ENCODE assay signal across 6 cellular contexts in the genomic region with DNA sequence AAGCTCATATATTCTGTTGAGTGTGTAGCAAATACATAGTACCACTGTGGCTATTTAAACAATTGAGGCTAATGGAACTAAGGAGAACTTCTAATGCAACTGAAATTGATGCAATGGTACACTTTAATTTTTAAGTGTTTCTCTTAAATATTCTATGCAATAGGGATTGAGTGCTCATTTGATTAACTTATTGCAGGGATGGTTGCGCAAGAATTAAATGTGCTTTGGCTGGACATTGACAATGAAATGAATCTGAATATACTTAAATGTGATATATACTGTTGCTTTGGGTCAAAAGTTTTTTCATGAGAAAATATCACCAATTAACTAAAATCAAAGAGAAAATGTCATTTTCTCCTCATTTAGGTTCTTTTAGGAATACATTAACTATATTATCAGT.
"Had no signal": no experiment of that assay in that cellular context is flagged by ENCODE, and none has a peak within 500 bp of the region (broad histone marks: within the 10 kb centered on the region; RNA-seq: fewer than 3 reads in every experiment).

No MANE protein-coding gene starts in this region.

- H3K27ac Mint-ChIP-seq: GM23338, H9 had no signal

- H3K4me2 ChIP-seq: GM23338 had no signal

- H3K4me3 ChIP-seq: GM23338 had no signal

- ATAC-seq: GM23338 had no signal

- FAIRE-seq: HTR-8/SVneo had no signal

- DNase-seq: H9, Kasumi-1, KG1 had no signal

- H3K4me3 Mint-ChIP-seq: GM23338, H9, HFFc6 had no signal

- H3K9me3 Mint-ChIP-seq: GM23338, H9, HFFc6 had no signal

- H2AFZ ChIP-seq: GM23338 had no signal
